26 cellular contexts compared by ENCODE assay signal in genomic region chrX:114181195-114181594, GRCh38.
DNase-seq lines count a peak whose midpoint lies in the region; ATAC-seq, FAIRE-seq and TF ChIP-seq lines count a peak whose summit lies in the region.
"Had no signal": no experiment of that assay in that cellular context is flagged by ENCODE, and none has a peak within 500 bp of the region (broad histone marks: within the 10 kb centered on the region; RNA-seq: fewer than 3 reads in every experiment).

No MANE protein-coding gene starts in this region.

- H3K9me2 ChIP-seq in SK-N-SH: no peaks in the 10 kb centered on the region

- H3K4me3 ChIP-seq in A549 (no peak overlapping the region), SK-N-SH (ENCODE audit: low read depth in 2 of 2, low read length in 1 of 2) (no peak overlapping the region), K562 (no peak overlapping the region), endothelial cell of umbilical vein (replicated peaks in 1 of 3; ENCODE audit: insufficient read depth in 1 of 3, low read depth in 1 of 3, low read length in 3 of 3) (no peak overlapping the region)
- H3K4me3 ChIP-seq: BLaER1, GM12878 had no signal

- in situ Hi-C loops in K562 (cut with MboI): no loop called here

- H2AFZ ChIP-seq in SK-N-SH (ENCODE audit: low read depth) (no peak overlapping the region), K562 (ENCODE audit: low read depth, low read length) (no peak overlapping the region), endothelial cell of umbilical vein (ENCODE audit: low read depth, low read length) (no peak overlapping the region)

- no peak for ATAC-seq in A549
- no peak for ATAC-seq in K562
- no peak for ATAC-seq in HG03571 (IDR thresholded peaks at IDR 0.05; ENCODE audit: unreplicated experiment)
- ATAC-seq: GM12878 had no signal

- WGBS in A549 (ENCODE audit: missing lambda C conversion rate): 0% methylated on average over 1 of the region's 1 CpG
- WGBS in SK-N-SH (ENCODE audit: low lambda C conversion rate): 3% methylated on average over 1 of the region's 1 CpG
- WGBS in K562 (ENCODE audit: insufficient coverage, low coverage, missing lambda C conversion rate): 0% methylated on average over 1 of the region's 1 CpG

- no peak overlapping the region for H3K4me2 ChIP-seq in A549
- no peak overlapping the region for H3K4me2 ChIP-seq in SK-N-SH
- no peak overlapping the region for H3K4me2 ChIP-seq in K562 (ENCODE audit: insufficient read depth, low read length)
- H3K4me2 ChIP-seq in endothelial cell of umbilical vein (ENCODE audit: insufficient read depth, low read length): no peak overlapping the region
- H3K4me2 ChIP-seq: BLaER1 had no signal

- H3K27me3 ChIP-seq in SK-N-SH (ENCODE audit: insufficient read depth) (no peaks in the 10 kb centered on the region; the same call in 1 of the 2 replicates), K562 (ENCODE audit: control insufficient read depth in 2 of 2, insufficient read depth in 2 of 2, low read length in 2 of 2) (no peaks in the 10 kb centered on the region), endothelial cell of umbilical vein (ENCODE audit: control insufficient read depth in 2 of 2, insufficient read depth in 2 of 2, low read length in 2 of 2) (no peaks in the 10 kb centered on the region)
- H3K27me3 ChIP-seq: BE2C had no signal

- TF ChIP-seq RAD21 in A549 (conservative IDR thresholded peaks at IDR 0.05 in 1 of 2, IDR thresholded peaks at IDR 0.05 in 1 of 2): no peak
- TF ChIP-seq RAD21 in SK-N-SH (IDR thresholded peaks at IDR 0.05; ENCODE audit: low read length): no peak
- no peak for TF ChIP-seq RAD21 in K562 (CRISPR knock-in tag; conservative IDR thresholded peaks at IDR 0.05 in 1 of 2, IDR thresholded peaks at IDR 0.05 in 1 of 2)

- no peak for DNase-seq in A549 (ENCODE audit: low read depth in 1 of 2, low spot score in 1 of 2)
- DNase-seq in SK-N-SH: peak; percentile 27
- no peak for DNase-seq in K562 (ENCODE audit: extremely low read depth in 1 of 4, low spot score in 3 of 4)
- no peak for DNase-seq in endothelial cell of umbilical vein (ENCODE audit: low read depth, low spot score)
- DNase-seq in NCI-H2029 treated with DMSO at 0.1 percent for 48 hours (lab: John Stamatoyannopoulos, UW): no peak
- DNase-seq in LoVo (ENCODE audit: low spot score): no peak
- DNase-seq: ACHN; BE2C; C1 segment of cervical spinal cord; CD4-positive, alpha-beta memory T cell; CD4-positive, CD25-positive, alpha-beta regulatory T cell; CD8-positive, alpha-beta memory T cell; COR-L47; DMS 273 treated with DMSO at 0.1 percent for 48 hours; DMS153; DMS53; DMS79; DND-41; EL; GDM1 had no signal

- FAIRE-seq in A549 (lab: Jason Lieb, UNC) (peak; percentile 70), K562 (lab: Jason Lieb, UNC) (no peak), endothelial cell of umbilical vein (lab: Jason Lieb, UNC) (peak; percentile 77)
- FAIRE-seq: GM12878, GM12892, GM18507 had no signal

- H3K9ac ChIP-seq in SK-N-SH (no peak overlapping the region), K562 (ENCODE audit: insufficient read depth in 1 of 2, low read depth in 2 of 2, low read length in 2 of 2) (no peak overlapping the region), endothelial cell of umbilical vein (replicated peaks; ENCODE audit: extremely low read depth, insufficient read depth, low read length) (no peak overlapping the region)
- H3K9ac ChIP-seq: BLaER1 had no signal

- H3K27ac ChIP-seq in A549 (no peak overlapping the region), SK-N-SH (ENCODE audit: low read depth in 2 of 2, low read length in 1 of 2) (no peak overlapping the region), K562 (ENCODE audit: extremely low read depth, low read depth, low read length) (no peak overlapping the region), endothelial cell of umbilical vein (ENCODE audit: insufficient read depth, low read depth, low read length) (no peak overlapping the region)
- H3K27ac ChIP-seq: 22Rv1, BLaER1 had no signal

- intact Hi-C loops in K562 (cut with micrococcal nuclease) (no loop called here), endothelial cell of umbilical vein (cut with micrococcal nuclease) (no loop called here)

- dilution Hi-C loops in endothelial cell of umbilical vein (cut with MboI; ENCODE audit: extremely low pct_ligation_motif_present, low sequenced_read_pairs): no loop called here

- H3K9me1 ChIP-seq in K562 (ENCODE audit: control insufficient read depth, insufficient read depth, low read length): no peaks in the 10 kb centered on the region
- H3K9me1 ChIP-seq in endothelial cell of umbilical vein (replicated peaks; ENCODE audit: control insufficient read depth, extremely low read depth, insufficient read depth, low read length): no peaks in the 10 kb centered on the region

- POLR2A ChIA-PET in A549 (lab: Yijun Ruan, JAX) (no interaction called here), SK-N-SH (lab: Yijun Ruan, JAX) (no interaction called here), K562 (lab: Yijun Ruan, JAX) (interaction anchor here (0.6 kb wide), 1 partner anchor 19 kb away, joined by 3 read pairs; no protein-coding TSS in a partner anchor), endothelial cell of umbilical vein (lab: Charles Lee) (no interaction called here)

- H3K79me2 ChIP-seq in SK-N-SH (ENCODE audit: insufficient read depth): no peaks in the 10 kb centered on the region
- no peaks in the 10 kb centered on the region for H3K79me2 ChIP-seq in K562 (ENCODE audit: control insufficient read depth, insufficient read depth, low read length)
- no peaks in the 10 kb centered on the region for H3K79me2 ChIP-seq in endothelial cell of umbilical vein (ENCODE audit: control insufficient read depth, insufficient read depth, low read length)

- CTCF ChIA-PET in A549 (lab: Yijun Ruan, JAX) (no interaction called here), SK-N-SH (lab: Yijun Ruan, JAX) (no interaction called here), K562 (lab: Yijun Ruan, JAX; ENCODE audit: low intra/inter-chr PET ratio) (no interaction called here), endothelial cell of umbilical vein (lab: Charles Lee) (no interaction called here)

- H4K20me1 ChIP-seq in SK-N-SH (ENCODE audit: insufficient read depth): no peaks in the 10 kb centered on the region
- no peaks in the 10 kb centered on the region for H4K20me1 ChIP-seq in K562 (replicated peaks; ENCODE audit: control insufficient read depth, insufficient read depth, low read length)
- no peaks in the 10 kb centered on the region for H4K20me1 ChIP-seq in endothelial cell of umbilical vein (replicated peaks; ENCODE audit: control insufficient read depth, extremely low read depth, insufficient read depth, low read length)
- H4K20me1 ChIP-seq: BLaER1 had no signal

- TF ChIP-seq CTCF in A549 (IDR thresholded peaks at IDR 0.05) (no peak), SK-N-SH (IDR thresholded peaks at IDR 0.05) (no peak), K562 (IDR thresholded peaks at IDR 0.05 in 2 of 3, conservative IDR thresholded peaks at IDR 0.05 in 1 of 3; ENCODE audit: insufficient read depth in 2 of 3, low read depth in 1 of 3, low read length in 3 of 3) (no peak), endothelial cell of umbilical vein (IDR thresholded peaks at IDR 0.05; ENCODE audit: extremely low read depth in 1 of 2, insufficient read depth in 1 of 2, low read depth in 1 of 2, low read length in 2 of 2) (no peak)

- TF ChIP-seq POLR2A in A549 (IDR thresholded peaks at IDR 0.05; ENCODE audit: low read length) (no peak), K562 (conservative IDR thresholded peaks at IDR 0.05) (no peak), endothelial cell of umbilical vein (IDR thresholded peaks at IDR 0.05; ENCODE audit: low read depth, low read length) (no peak)

- H3K9me3 ChIP-seq in A549 (no peaks in the 10 kb centered on the region), SK-N-SH (no peaks in the 10 kb centered on the region), K562 (replicated peaks; ENCODE audit: control insufficient read depth, insufficient read depth, low read depth, low read length) (no peaks in the 10 kb centered on the region), endothelial cell of umbilical vein (replicated peaks; ENCODE audit: control insufficient read depth, insufficient read depth, low read length) (no peaks in the 10 kb centered on the region)
- H3K9me3 ChIP-seq: BE2C, BLaER1 had no signal

- no peaks in the 10 kb centered on the region for H3K4me1 ChIP-seq in A549
- H3K4me1 ChIP-seq in SK-N-SH (ENCODE audit: control insufficient read depth in 1 of 2, insufficient read depth in 2 of 2, low read depth in 1 of 2, low read length in 1 of 2): no peaks in the 10 kb centered on the region; a peak in 1 of 4 replicates
- no peaks in the 10 kb centered on the region for H3K4me1 ChIP-seq in K562 (replicated peaks in 1 of 2; ENCODE audit: control insufficient read depth in 2 of 2, insufficient read depth in 2 of 2, low read length in 2 of 2)
- no peaks in the 10 kb centered on the region for H3K4me1 ChIP-seq in endothelial cell of umbilical vein (ENCODE audit: control insufficient read depth, extremely low read depth, insufficient read depth, low read length)
- H3K4me1 ChIP-seq: BE2C, BLaER1 had no signal

- no peak for TF ChIP-seq EP300 in A549 (IDR thresholded peaks at IDR 0.05)
- peak in 1 of 2 experiments; percentile 70; a peak in 1 of 4 replicates for TF ChIP-seq EP300 in SK-N-SH (IDR thresholded peaks at IDR 0.05; ENCODE audit: borderline replicate concordance in 1 of 2, low read depth in 1 of 2, low read length in 1 of 2)
- no peak for TF ChIP-seq EP300 in K562 (IDR thresholded peaks at IDR 0.05; ENCODE audit: low read length)

- H3F3A ChIP-seq in SK-N-SH (replicated peaks; ENCODE audit: insufficient read depth): no peaks in the 10 kb centered on the region

- H3K36me3 ChIP-seq in SK-N-SH (replicated peaks in 1 of 2; ENCODE audit: control insufficient read depth in 1 of 2, insufficient read depth in 2 of 2, low read length in 1 of 2) (no peaks in the 10 kb centered on the region), K562 (ENCODE audit: control insufficient read depth, insufficient read depth, low read length) (no peaks in the 10 kb centered on the region), endothelial cell of umbilical vein (ENCODE audit: control insufficient read depth in 2 of 2, extremely low read depth in 1 of 2, insufficient read depth in 2 of 2, low read length in 2 of 2) (no peaks in the 10 kb centered on the region)
- H3K36me3 ChIP-seq: BE2C, BLaER1 had no signal

- BruUV-seq in K562 (replicated peaks; lab: Mats Ljungman, UMichigan) (no TSS peak), endothelial cell of umbilical vein (replicated peaks; lab: Mats Ljungman, UMichigan) (no TSS peak)

TF ChIP-seq in A549, 52 proteins besides CTCF, POLR2A, EP300 and RAD21 (continues in another document):
- TF ChIP-seq GATA3 (IDR thresholded peaks at IDR 0.05; ENCODE audit: borderline replicate concordance) (no peak), KDM1A (IDR thresholded peaks at IDR 0.05; ENCODE audit: low read depth) (no peak)

TF ChIP-seq in SK-N-SH, 30 proteins besides CTCF, POLR2A, EP300 and RAD21 (continues in another document):
- TF ChIP-seq GATA2 (CRISPR knock-in tag; IDR thresholded peaks at IDR 0.05): peak; percentile 61
- TF ChIP-seq RXRA (IDR thresholded peaks at IDR 0.05; ENCODE audit: borderline replicate concordance, low read depth): no peak

TF ChIP-seq in endothelial cell of umbilical vein, 7 proteins besides CTCF, POLR2A, EP300 and RAD21 (continues in another document):
- no peak for TF ChIP-seq MYC (IDR thresholded peaks at IDR 0.05; ENCODE audit: low read depth, low read length)
- no peak for TF ChIP-seq GATA2 (IDR thresholded peaks at IDR 0.05; ENCODE audit: insufficient read depth, insufficient read length, low read depth, low read length)
- no peak for TF ChIP-seq POLR2AphosphoS5 (IDR thresholded peaks at IDR 0.05; ENCODE audit: insufficient read depth, low read depth, low read length)
